In the genomic region with DNA sequence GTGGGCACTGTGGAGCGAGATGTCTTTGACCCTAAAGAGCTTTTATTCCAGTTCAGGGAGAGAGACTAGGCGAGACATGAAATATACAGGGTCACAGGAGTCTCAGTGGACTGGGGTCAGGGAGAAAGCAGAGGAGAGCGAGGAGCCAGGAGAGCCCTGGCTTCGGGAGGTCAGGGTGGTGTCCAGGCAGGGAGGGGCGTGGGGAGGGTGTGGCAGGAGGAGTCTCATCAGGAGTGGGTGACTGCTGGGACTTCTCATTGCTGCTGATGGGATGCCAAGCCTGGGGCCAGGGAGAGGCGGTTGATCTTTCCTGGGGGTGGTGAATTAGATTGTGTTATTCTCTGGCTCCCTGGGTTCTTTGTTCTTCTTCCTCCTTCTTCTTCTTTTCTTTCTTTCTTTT, we compare ENCODE assay signal across 32 cellular contexts.
"Had no signal": no experiment of that assay in that cellular context is flagged by ENCODE, and none has a peak within 500 bp of the region (broad histone marks: within the 10 kb centered on the region; RNA-seq: fewer than 3 reads in every experiment).

No MANE protein-coding gene starts in this region.

- H3K36me3 Mint-ChIP-seq: activated CD4-positive, alpha-beta memory T cell treated with anti-CD3 and anti-CD28 coated beads for 36 hours; activated CD8-positive, alpha-beta memory T cell treated with anti-CD3 and anti-CD28 coated beads, Interleukin-2, amount 10 ng/mL, durations not matched to agents 7 days and 5 days; activated naive CD4-positive, alpha-beta T cell treated with anti-CD3 and anti-CD28 coated beads, Interleukin-2, amount 50 U/mL, for 24 hours; activated naive CD8-positive, alpha-beta T cell treated with anti-CD3 and anti-CD28 coated beads for 36 hours; brain had no signal

- H3K4me1 Mint-ChIP-seq: activated CD4-positive, alpha-beta T cell treated with anti-CD3 and anti-CD28 coated beads for 36 hours; activated CD4-positive, alpha-beta T cell treated with anti-CD3 and anti-CD28 coated beads, Interleukin-2, amount 10 ng/mL, durations not matched to agents 24 days and 14 days; activated CD8-positive, alpha-beta memory T cell treated with anti-CD3 and anti-CD28 coated beads, Interleukin-2, amount 10 ng/mL, durations not matched to agents 7 days and 5 days; activated naive CD4-positive, alpha-beta T cell treated with anti-CD3 and anti-CD28 coated beads, Interleukin-2, amount 50 U/mL, for 24 hours; activated naive CD8-positive, alpha-beta T cell treated with anti-CD3 and anti-CD28 coated beads for 36 hours; activated naive CD8-positive, alpha-beta T cell treated with anti-CD3 and anti-CD28 coated beads, Interleukin-2, amount 50 U/mL, for 24 hours; brain; central memory CD8-positive, alpha-beta T cell had no signal

- H3K36me3 ChIP-seq: adrenal gland, ascending aorta, heart left ventricle had no signal

- H3K9me3 ChIP-seq: adrenal gland, ascending aorta, heart left ventricle had no signal

- ATAC-seq: activated CD4-positive, alpha-beta T cell treated with anti-CD3 and anti-CD28 coated beads for 36 hours; activated CD8-positive, alpha-beta memory T cell treated with anti-CD3 and anti-CD28 coated beads, Interleukin-2, amount 10 ng/mL, durations not matched to agents 7 days and 5 days; activated CD8-positive, alpha-beta T cell treated with anti-CD3 and anti-CD28 coated beads, Interleukin-2, amount 10 ng/mL, durations not matched to agents 7 days and 5 days; activated naive CD8-positive, alpha-beta T cell treated with anti-CD3 and anti-CD28 coated beads, Interleukin-2, amount 50 U/mL, for 24 hours; heart left ventricle had no signal

- H3K4me3 Mint-ChIP-seq: activated CD4-positive, alpha-beta memory T cell treated with anti-CD3 and anti-CD28 coated beads for 36 hours; activated CD4-positive, alpha-beta T cell treated with anti-CD3 and anti-CD28 coated beads for 36 hours; activated CD4-positive, alpha-beta T cell treated with anti-CD3 and anti-CD28 coated beads, Interleukin-2, amount 10 ng/mL, durations not matched to agents 24 days and 14 days; activated CD8-positive, alpha-beta memory T cell treated with anti-CD3 and anti-CD28 coated beads, Interleukin-2, amount 10 ng/mL, durations not matched to agents 7 days and 5 days; activated CD8-positive, alpha-beta T cell treated with anti-CD3 and anti-CD28 coated beads, Interleukin-2, amount 10 ng/mL, durations not matched to agents 7 days and 5 days; activated naive CD4-positive, alpha-beta T cell treated with anti-CD3 and anti-CD28 coated beads for 36 hours; activated naive CD4-positive, alpha-beta T cell treated with anti-CD3 and anti-CD28 coated beads, Interleukin-2, amount 50 U/mL, for 24 hours; activated naive CD8-positive, alpha-beta T cell treated with anti-CD3 and anti-CD28 coated beads for 36 hours; activated naive CD8-positive, alpha-beta T cell treated with anti-CD3 and anti-CD28 coated beads, Interleukin-2, amount 50 U/mL, for 24 hours; activated T-helper 1 cell treated with anti-CD3 and anti-CD28 coated beads, Interleukin-12 subunit alpha, Interleukin-12 subunit beta, Interleukin-2, Interleukin-4 antibody, amounts not matched to agents 30 ng/mL and 10 ng/mL and 1 ng/mL, durations not matched to agents 14 hours and 24 hours and 36 hours; brain; central memory CD8-positive, alpha-beta T cell had no signal

- DNase-seq: activated CD4-positive, alpha-beta memory T cell treated with anti-CD3 and anti-CD28 coated beads for 36 hours; activated CD4-positive, alpha-beta T cell treated with anti-CD3 and anti-CD28 coated beads for 36 hours; activated CD4-positive, alpha-beta T cell treated with anti-CD3 and anti-CD28 coated beads, Interleukin-2, amount 10 ng/mL, durations not matched to agents 24 days and 14 days; activated CD4-positive, CD25-positive, alpha-beta regulatory T cell; activated CD4-positive, CD25-positive, alpha-beta regulatory T cell treated with anti-CD3 and anti-CD28 coated beads, Interleukin-2, amount 50 U/mL, for 72 hours; activated CD8-positive, alpha-beta memory T cell treated with anti-CD3 and anti-CD28 coated beads, Interleukin-2, amount 10 ng/mL, durations not matched to agents 7 days and 5 days; activated CD8-positive, alpha-beta memory T cell treated with anti-CD3 and anti-CD28 coated beads, Interleukin-2, amount 50 U/mL, for 4 hours; activated CD8-positive, alpha-beta T cell treated with anti-CD3 and anti-CD28 coated beads, Interleukin-2, amount 10 ng/mL, durations not matched to agents 7 days and 5 days; activated effector memory CD4-positive, alpha-beta T cell treated with anti-CD3 and anti-CD28 coated beads, Interleukin-2, amount 50 U/mL, for 16 hours; activated naive CD4-positive, alpha-beta T cell treated with anti-CD3 and anti-CD28 coated beads for 36 hours; activated naive CD8-positive, alpha-beta T cell treated with anti-CD3 and anti-CD28 coated beads for 36 hours; activated naive CD8-positive, alpha-beta T cell treated with anti-CD3 and anti-CD28 coated beads, Interleukin-2, amount 50 U/mL, for 24 hours; activated T-cell treated with anti-CD3 and anti-CD28 coated beads, Interleukin-2, amount 50 U/mL, for 1 hour; activated T-cell treated with anti-CD3 and anti-CD28 coated beads, Interleukin-2, amount 50 U/mL, for 48 hours; adrenal gland; effector CD8-positive, alpha-beta T cell; foreskin fibroblast; glutamatergic neuron; T-helper 2 cell had no signal

- H3K9me3 Mint-ChIP-seq: activated CD4-positive, alpha-beta memory T cell treated with anti-CD3 and anti-CD28 coated beads for 36 hours; activated CD4-positive, alpha-beta T cell treated with anti-CD3 and anti-CD28 coated beads, Interleukin-2, amount 10 ng/mL, durations not matched to agents 24 days and 14 days; activated naive CD4-positive, alpha-beta T cell treated with anti-CD3 and anti-CD28 coated beads for 36 hours; activated naive CD4-positive, alpha-beta T cell treated with anti-CD3 and anti-CD28 coated beads, Interleukin-2, amount 50 U/mL, for 24 hours; activated naive CD8-positive, alpha-beta T cell treated with anti-CD3 and anti-CD28 coated beads for 36 hours; activated naive CD8-positive, alpha-beta T cell treated with anti-CD3 and anti-CD28 coated beads, Interleukin-2, amount 50 U/mL, for 24 hours; activated T-helper 1 cell treated with anti-CD3 and anti-CD28 coated beads, Interleukin-12 subunit alpha, Interleukin-12 subunit beta, Interleukin-2, Interleukin-4 antibody, amounts not matched to agents 30 ng/mL and 10 ng/mL and 1 ng/mL, durations not matched to agents 14 hours and 24 hours and 36 hours; activated T-helper 2 cell treated with anti-CD3 and anti-CD28 coated beads, Interferon-gamma antibody, Interleukin-2, Interleukin-4, amounts not matched to agents 10 μg/mL and 5 μg/mL and 100 μg/mL, durations not matched to agents 14 hours and 24 hours and 36 hours; central memory CD8-positive, alpha-beta T cell had no signal

- H3K27me3 ChIP-seq: adrenal gland, ascending aorta, heart left ventricle had no signal

- H3K27ac ChIP-seq: adrenal gland, ascending aorta, epithelial cell of prostate, heart left ventricle had no signal

- H3K27ac Mint-ChIP-seq: activated CD4-positive, alpha-beta memory T cell treated with anti-CD3 and anti-CD28 coated beads for 36 hours; activated CD4-positive, alpha-beta T cell treated with anti-CD3 and anti-CD28 coated beads for 36 hours; activated CD4-positive, alpha-beta T cell treated with anti-CD3 and anti-CD28 coated beads, Interleukin-2, amount 10 ng/mL, durations not matched to agents 24 days and 14 days; activated CD8-positive, alpha-beta memory T cell treated with anti-CD3 and anti-CD28 coated beads, Interleukin-2, amount 10 ng/mL, durations not matched to agents 7 days and 5 days; activated CD8-positive, alpha-beta T cell treated with anti-CD3 and anti-CD28 coated beads, Interleukin-2, amount 10 ng/mL, durations not matched to agents 7 days and 5 days; activated naive CD4-positive, alpha-beta T cell treated with anti-CD3 and anti-CD28 coated beads for 36 hours; activated naive CD4-positive, alpha-beta T cell treated with anti-CD3 and anti-CD28 coated beads, Interleukin-2, amount 50 U/mL, for 24 hours; activated naive CD8-positive, alpha-beta T cell treated with anti-CD3 and anti-CD28 coated beads for 36 hours; activated naive CD8-positive, alpha-beta T cell treated with anti-CD3 and anti-CD28 coated beads, Interleukin-2, amount 50 U/mL, for 24 hours; activated T-helper 1 cell treated with anti-CD3 and anti-CD28 coated beads, Interleukin-12 subunit alpha, Interleukin-12 subunit beta, Interleukin-2, Interleukin-4 antibody, amounts not matched to agents 30 ng/mL and 10 ng/mL and 1 ng/mL, durations not matched to agents 14 hours and 24 hours and 36 hours; activated T-helper 2 cell treated with anti-CD3 and anti-CD28 coated beads, Interferon-gamma antibody, Interleukin-2, Interleukin-4, amounts not matched to agents 10 μg/mL and 5 μg/mL and 100 μg/mL, durations not matched to agents 14 hours and 24 hours and 36 hours; brain had no signal

- H3K27me3 Mint-ChIP-seq: activated CD4-positive, alpha-beta memory T cell treated with anti-CD3 and anti-CD28 coated beads for 36 hours; activated CD4-positive, alpha-beta T cell treated with anti-CD3 and anti-CD28 coated beads for 36 hours; activated CD4-positive, alpha-beta T cell treated with anti-CD3 and anti-CD28 coated beads, Interleukin-2, amount 10 ng/mL, durations not matched to agents 24 days and 14 days; activated CD8-positive, alpha-beta memory T cell treated with anti-CD3 and anti-CD28 coated beads, Interleukin-2, amount 10 ng/mL, durations not matched to agents 7 days and 5 days; activated naive CD4-positive, alpha-beta T cell treated with anti-CD3 and anti-CD28 coated beads, Interleukin-2, amount 50 U/mL, for 24 hours; activated naive CD8-positive, alpha-beta T cell treated with anti-CD3 and anti-CD28 coated beads for 36 hours; activated naive CD8-positive, alpha-beta T cell treated with anti-CD3 and anti-CD28 coated beads, Interleukin-2, amount 50 U/mL, for 24 hours; central memory CD8-positive, alpha-beta T cell had no signal

- H3K4me1 ChIP-seq: adrenal gland, ascending aorta, heart left ventricle had no signal

- FAIRE-seq: bronchial epithelial cell, colon, endometrium, endothelial cell of umbilical vein, frontal cortex had no signal

- H3K4me3 ChIP-seq: adrenal gland, ascending aorta, heart left ventricle had no signal
